ENCODE assay signal across 8 cellular contexts in genomic region chr22:25057013-25057881, GRCh38.
A peak's percentile ranks its signal among the peaks of the same experiment; 100 is the strongest.
DNase-seq lines count a peak whose midpoint lies in the region; ATAC-seq and TF ChIP-seq lines count a peak whose summit lies in the region.

No MANE protein-coding gene starts in this region.

- no peak overlapping the region for H3K4me3 Mint-ChIP-seq in chondrocyte (ENCODE audit: unreplicated experiment)

- H3K27me3 ChIP-seq in lung (ENCODE audit: control insufficient read depth, insufficient read depth) = no peaks in the 10 kb centered on the region

- no peak overlapping the region for H3K27ac ChIP-seq in lung (ENCODE audit: low read depth in 1 of 2, low read length in 1 of 2)

- in situ Hi-C loops in GM13977 (cut with MboI; ENCODE audit: low pct_unique_long_range_greater_than_20kb, low sequenced_read_pairs, unreplicated experiment) = loop anchor here (10.0 kb wide), 1 partner anchor 112 kb away; the partner anchor contains the start of gene LHFPL7

- no peaks in the 10 kb centered on the region for H3K9me3 Mint-ChIP-seq in chondrocyte (ENCODE audit: low read depth)

- no peak overlapping the region for H3K4me3 ChIP-seq in lung

- H3K36me3 Mint-ChIP-seq in chondrocyte (ENCODE audit: low read depth) = peaks cover 1% of the 10 kb centered on the region

- DNase-seq in A172 (ENCODE audit: low spot score) (peak; percentile 24), GM13977 (ENCODE audit: low spot score) (peak; percentile 70), NCI-H2171 (lab: John Stamatoyannopoulos, UW) (peak; percentile 57), chondrocyte (ENCODE audit: low spot score) (no peak), lung (ENCODE audit: low spot score) (peak; percentile 51), GF-D8 (lab: John Stamatoyannopoulos, UW) (no peak)
- DNase-seq in activated CD4-positive, alpha-beta T cell treated with anti-CD3 and anti-CD28 coated beads for 48 hours = peak; percentile 92
- peak; percentile 71 to 82 for DNase-seq in stimulated activated CD8-positive, alpha-beta memory T cell treated with anti-CD3 and anti-CD28 coated beads, Interleukin-2, amount 100 ng/mL, for 48 hours (ENCODE audit: low read depth in 2 of 2)

- peaks cover 0 to 2% of the 10 kb centered on the region in 2 donors for H3K36me3 ChIP-seq in lung (ENCODE audit: control insufficient read depth in 2 of 2, insufficient read depth in 2 of 2, low read length in 2 of 2)

- 36% methylated on average over 23 of the region's 23 CpGs for WGBS in lung, 2 donors

- peak; percentile 62 for ATAC-seq in lung (ENCODE audit: insufficient read depth, low FRiP score)

- H3K4me1 ChIP-seq in lung (ENCODE audit: control insufficient read depth in 2 of 2, insufficient read depth in 2 of 2, low read length in 2 of 2) = no peaks in the 10 kb centered on the region

- H3K9me3 ChIP-seq in lung (ENCODE audit: control insufficient read depth in 2 of 2, insufficient read depth in 1 of 2, low read length in 1 of 2) = no peaks in the 10 kb centered on the region

- TF ChIP-seq CTCF in GM13977 (IDR thresholded peaks at IDR 0.05; ENCODE audit: extremely low read depth, insufficient read depth, missing control alignments) (peak; percentile 85), chondrocyte (IDR thresholded peaks at IDR 0.05) (peak; percentile 86), lung (IDR thresholded peaks at IDR 0.05; ENCODE audit: control extremely low read depth, extremely low read depth) (peak; percentile 61)

- no peak overlapping the region for H3K27ac Mint-ChIP-seq in chondrocyte (ENCODE audit: unreplicated experiment)

- peaks cover 18% of the 10 kb centered on the region for H3K4me1 Mint-ChIP-seq in chondrocyte (ENCODE audit: low read depth)

- H3K27me3 Mint-ChIP-seq in chondrocyte (ENCODE audit: low read depth) = no peaks in the 10 kb centered on the region

Comparison
In these comparisons a context has a peak if more than half of its experiments do, and no peak if none do; other contexts are left out.
1. DNase-seq: peak in A172 (single experiment), GM13977 (single experiment), NCI-H2171 (single experiment), activated CD4-positive, alpha-beta T cell treated with anti-CD3 and anti-CD28 coated beads for 48 hours (single experiment), lung (single experiment) and stimulated activated CD8-positive, alpha-beta memory T cell treated with anti-CD3 and anti-CD28 coated beads, Interleukin-2, amount 100 ng/mL, for 48 hours (2 of 2); none in chondrocyte (single experiment) and GF-D8 (single experiment).
2. Peak in every context shown above with its lines, with median percentiles within 50 percentile points of each other: CTCF ChIP-seq.